Comparison of ENCODE assay signal across 9 cellular contexts in the genomic region with DNA sequence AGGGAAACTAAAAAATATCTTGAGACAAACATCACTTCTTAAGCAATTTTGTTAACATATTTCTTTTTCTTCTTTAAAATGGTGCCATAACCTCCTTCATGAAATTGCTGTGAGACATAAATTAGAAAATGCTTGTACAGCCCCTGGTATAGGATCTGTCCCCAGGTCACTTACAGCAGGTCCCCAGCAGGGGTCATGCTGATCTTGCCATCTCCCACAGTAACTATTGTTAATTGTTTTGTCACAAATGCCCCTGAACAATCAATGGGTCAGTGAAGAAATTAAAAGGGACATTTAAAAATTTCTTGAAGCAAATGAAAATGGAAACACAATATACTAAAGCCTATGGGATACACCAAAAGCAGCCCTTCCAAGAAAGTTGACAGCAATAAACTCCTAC.
DNase-seq lines count a peak whose midpoint lies in the region; ATAC-seq and TF ChIP-seq lines count a peak whose summit lies in the region.
"Had no signal": no experiment of that assay in that cellular context is flagged by ENCODE, and none has a peak within 500 bp of the region (broad histone marks: within the 10 kb centered on the region; RNA-seq: fewer than 3 reads in every experiment).

No MANE protein-coding gene starts in this region.

- peak; percentile 31 for DNase-seq in activated naive CD4-positive, alpha-beta T cell treated with anti-CD3 and anti-CD28 coated beads, Interleukin-2, amount 10 ng/mL, durations not matched to agents 7 days and 5 days
- DNase-seq in activated naive CD4-positive, alpha-beta T cell (lab: John Stamatoyannopoulos, UW), result no peak
- peak; percentile 52 for DNase-seq in NAMALWA (ENCODE audit: low spot score)
- DNase-seq in epithelial cell of esophagus (ENCODE audit: low read depth), result peak; percentile 31
- DNase-seq in thyroid gland, result no peak
- DNase-seq in NCI-H446 treated with DMSO at 0.1 percent for 48 hours (lab: John Stamatoyannopoulos, UW), result no peak

- intact Hi-C loops in thyroid gland (cut with DNase I), result no loop called here

- H3K36me3 Mint-ChIP-seq in activated naive CD4-positive, alpha-beta T cell treated with anti-CD3 and anti-CD28 coated beads, Interleukin-2, amount 10 ng/mL, durations not matched to agents 7 days and 5 days, result peaks cover 65% of the 10 kb centered on the region

- H3K36me3 ChIP-seq in thyroid gland, result peaks cover 0 to 5% of the 10 kb centered on the region in 2 donors

- TF ChIP-seq CTCF in epithelial cell of esophagus (IDR thresholded peaks at IDR 0.05; ENCODE audit: insufficient read depth, low read depth, low read length, missing control alignments), result peak; percentile 52
- TF ChIP-seq CTCF in thyroid gland (IDR thresholded peaks at IDR 0.05), result peak in 4 of 6 experiments; percentile 10 to 34 (median 26)

- H3K4me1 ChIP-seq in thyroid gland, result peaks cover 0 to 5% of the 10 kb centered on the region in 2 donors

- H3K27me3 ChIP-seq in thyroid gland, result no peaks in the 10 kb centered on the region

- no peaks in the 10 kb centered on the region for H3K27me3 Mint-ChIP-seq in activated naive CD4-positive, alpha-beta T cell treated with anti-CD3 and anti-CD28 coated beads, Interleukin-2, amount 10 ng/mL, durations not matched to agents 7 days and 5 days
- H3K27me3 Mint-ChIP-seq: stimulated activated naive CD8-positive, alpha-beta T cell treated with anti-CD3 and anti-CD28 coated beads, Interleukin-15, Interleukin-2, amounts not matched to agents 100 ng/mL and 50 ng/mL, for 24 hours had no signal

- ATAC-seq in GM19463 (IDR thresholded peaks at IDR 0.05; ENCODE audit: unreplicated experiment) (no peak), GM18519 (IDR thresholded peaks at IDR 0.05; ENCODE audit: low FRiP score, unreplicated experiment) (no peak)

- peaks cover 3% of the 10 kb centered on the region for H3K4me1 Mint-ChIP-seq in activated naive CD4-positive, alpha-beta T cell treated with anti-CD3 and anti-CD28 coated beads, Interleukin-2, amount 10 ng/mL, durations not matched to agents 7 days and 5 days

- H3K9me3 ChIP-seq in thyroid gland, result no peaks in the 10 kb centered on the region

- CTCF ChIA-PET in activated naive CD4-positive, alpha-beta T cell treated with anti-CD3 and anti-CD28 coated beads, Interleukin-2, amount 10 ng/mL, durations not matched to agents 7 days and 5 days (lab: Charles Lee), result interaction anchor here (1.0 to 1.6 kb wide), 3 partner anchors 119 to 182 kb away, joined by 3 to 5 read pairs (median 3); no protein-coding TSS in a partner anchor

- TF ChIP-seq POLR2A in thyroid gland (IDR thresholded peaks at IDR 0.05), result no peak

- peaks cover 18% of the 10 kb centered on the region for H3K9me3 Mint-ChIP-seq in activated naive CD4-positive, alpha-beta T cell treated with anti-CD3 and anti-CD28 coated beads, Interleukin-2, amount 10 ng/mL, durations not matched to agents 7 days and 5 days

- H3K4me3 ChIP-seq in epithelial cell of esophagus (ENCODE audit: low read length), result no peak overlapping the region
- no peak overlapping the region for H3K4me3 ChIP-seq in thyroid gland (replicated peaks in 1 of 3)

- no peak overlapping the region for H3K27ac Mint-ChIP-seq in activated naive CD4-positive, alpha-beta T cell treated with anti-CD3 and anti-CD28 coated beads, Interleukin-2, amount 10 ng/mL, durations not matched to agents 7 days and 5 days
- H3K27ac Mint-ChIP-seq: stimulated activated naive CD8-positive, alpha-beta T cell treated with anti-CD3 and anti-CD28 coated beads, Interleukin-15, Interleukin-2, amounts not matched to agents 100 ng/mL and 50 ng/mL, for 24 hours had no signal

- no peak overlapping the region for H3K4me3 Mint-ChIP-seq in activated naive CD4-positive, alpha-beta T cell treated with anti-CD3 and anti-CD28 coated beads, Interleukin-2, amount 10 ng/mL, durations not matched to agents 7 days and 5 days
- H3K4me3 Mint-ChIP-seq: stimulated activated naive CD8-positive, alpha-beta T cell treated with anti-CD3 and anti-CD28 coated beads, Interleukin-15, Interleukin-2, amounts not matched to agents 100 ng/mL and 50 ng/mL, for 24 hours had no signal

- H3K27ac ChIP-seq in thyroid gland, result no peak overlapping the region

Comparison
In these comparisons a context has a peak if more than half of its experiments do, and no peak if none do; other contexts are left out.
1. DNase-seq: peak in activated naive CD4-positive, alpha-beta T cell treated with anti-CD3 and anti-CD28 coated beads, Interleukin-2, amount 10 ng/mL, durations not matched to agents 7 days and 5 days (single experiment), NAMALWA (single experiment) and epithelial cell of esophagus (single experiment); none in activated naive CD4-positive, alpha-beta T cell (0 of 4), thyroid gland (0 of 2) and NCI-H446 treated with DMSO at 0.1 percent for 48 hours (single experiment).